Comparison of ENCODE assay signal across 33 cellular contexts in the genomic region with DNA sequence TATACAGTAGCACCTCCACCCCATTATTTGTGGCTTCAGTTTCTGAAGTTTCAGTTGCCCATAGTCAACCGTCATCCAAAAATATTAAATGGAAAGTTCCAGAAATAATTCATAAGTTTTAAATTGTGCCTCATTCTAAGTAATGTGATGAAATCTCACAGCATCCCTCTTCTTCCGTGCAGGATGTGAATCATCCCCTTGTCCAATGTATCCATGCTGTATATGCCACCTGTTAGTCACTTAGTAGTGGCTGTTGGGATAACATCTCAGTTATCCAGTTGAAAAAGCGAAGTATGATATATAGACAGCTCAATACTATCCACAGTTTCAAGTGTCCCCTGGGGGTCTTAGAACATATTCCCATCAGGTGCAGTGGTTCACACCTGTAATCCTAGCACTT.
"Had no signal": no experiment of that assay in that cellular context is flagged by ENCODE, and none has a peak within 500 bp of the region (broad histone marks: within the 10 kb centered on the region; RNA-seq: fewer than 3 reads in every experiment).

No MANE protein-coding gene starts in this region.

- ATAC-seq: effector memory CD8-positive, alpha-beta T cell; heart right ventricle; lower lobe of right lung; naive thymus-derived CD4-positive, alpha-beta T cell; sciatic nerve; stimulated activated naive B cell treated with anti-CD40 and anti-IgM and Interleukin-4, amounts not matched to agents 10 μg/mL and 1 μg/mL and 100 μg/mL, for 72 hours; T-cell had no signal

- H3K9ac ChIP-seq: neural progenitor cell had no signal

- H3K9me3 ChIP-seq: adrenal gland, ascending aorta, colonic mucosa, esophagus squamous epithelium, lower lobe of right lung, thoracic aorta, upper lobe of left lung had no signal

- H3K27ac Mint-ChIP-seq: activated naive CD8-positive, alpha-beta T cell; activated T-cell treated with anti-CD3 and anti-CD28 coated beads, Interleukin-2, amount 50 U/mL, for 24 hours; activated T-helper 2 cell treated with anti-CD3 and anti-CD28 coated beads, Interferon-gamma antibody, Interleukin-2, Interleukin-4, amounts not matched to agents 10 μg/mL and 5 μg/mL and 100 μg/mL, durations not matched to agents 14 hours and 24 hours and 36 hours; effector memory CD8-positive, alpha-beta T cell; naive thymus-derived CD4-positive, alpha-beta T cell; neural progenitor cell; stimulated activated naive B cell treated with anti-CD40 and anti-IgM and Interleukin-4, amounts not matched to agents 10 μg/mL and 1 μg/mL and 100 μg/mL, for 72 hours; T-cell; T-helper 2 cell treated with Interferon-gamma antibody and Interleukin-4, amounts not matched to agents 5 μg/mL and 100 μg/mL, for 36 hours had no signal

- H3K36me3 Mint-ChIP-seq: neural progenitor cell, T-cell had no signal

- H3K4me1 Mint-ChIP-seq: naive thymus-derived CD4-positive, alpha-beta T cell; neural progenitor cell; stimulated activated naive B cell treated with anti-CD40 and anti-IgM and Interleukin-4, amounts not matched to agents 10 μg/mL and 1 μg/mL and 100 μg/mL, for 72 hours; T-cell had no signal

- H3K4me3 Mint-ChIP-seq: activated naive CD8-positive, alpha-beta T cell; activated T-cell treated with anti-CD3 and anti-CD28 coated beads, Interleukin-2, amount 50 U/mL, for 24 hours; effector memory CD8-positive, alpha-beta T cell; naive thymus-derived CD4-positive, alpha-beta T cell; neural progenitor cell; stimulated activated naive B cell treated with anti-CD40 and anti-IgM and Interleukin-4, amounts not matched to agents 10 μg/mL and 1 μg/mL and 100 μg/mL, for 72 hours; T-cell; T-helper 2 cell treated with Interferon-gamma antibody and Interleukin-4, amounts not matched to agents 5 μg/mL and 100 μg/mL, for 36 hours had no signal

- H3K27ac ChIP-seq: adrenal gland, ascending aorta, brain microvascular endothelial cell, colonic mucosa, dorsolateral prefrontal cortex, esophagus squamous epithelium, heart right ventricle, lower lobe of right lung, neural progenitor cell, thoracic aorta, upper lobe of left lung, WERI-Rb-1 had no signal

- H3K27me3 ChIP-seq: adrenal gland, ascending aorta, brain microvascular endothelial cell, colonic mucosa, dorsolateral prefrontal cortex, esophagus squamous epithelium, heart right ventricle, neural progenitor cell, upper lobe of left lung had no signal

- H3K27me3 Mint-ChIP-seq: activated naive CD8-positive, alpha-beta T cell; activated T-cell treated with anti-CD3 and anti-CD28 coated beads, Interleukin-2, amount 50 U/mL, for 24 hours; effector memory CD8-positive, alpha-beta T cell; naive thymus-derived CD4-positive, alpha-beta T cell; stimulated activated naive B cell treated with anti-CD40 and anti-IgM and Interleukin-4, amounts not matched to agents 10 μg/mL and 1 μg/mL and 100 μg/mL, for 72 hours; T-cell had no signal

- H3K4me2 ChIP-seq: neural progenitor cell, smooth muscle cell had no signal

- H3K9me3 Mint-ChIP-seq: activated T-helper 2 cell treated with anti-CD3 and anti-CD28 coated beads, Interferon-gamma antibody, Interleukin-2, Interleukin-4, amounts not matched to agents 10 μg/mL and 5 μg/mL and 100 μg/mL, durations not matched to agents 14 hours and 24 hours and 36 hours; effector memory CD8-positive, alpha-beta T cell; stimulated activated naive B cell treated with anti-CD40 and anti-IgM and Interleukin-4, amounts not matched to agents 10 μg/mL and 1 μg/mL and 100 μg/mL, for 72 hours; T-helper 2 cell treated with Interferon-gamma antibody and Interleukin-4, amounts not matched to agents 5 μg/mL and 100 μg/mL, for 36 hours had no signal

- H3K4me3 ChIP-seq: adrenal gland, ascending aorta, colonic mucosa, dorsolateral prefrontal cortex, esophagus squamous epithelium, heart right ventricle, lower lobe of right lung, neural progenitor cell, smooth muscle cell, thoracic aorta, upper lobe of left lung had no signal

- H3K4me1 ChIP-seq: adrenal gland, ascending aorta, colonic mucosa, esophagus squamous epithelium, heart right ventricle, lower lobe of right lung, neural progenitor cell, upper lobe of left lung had no signal

- H3K36me3 ChIP-seq: adrenal gland, ascending aorta, brain microvascular endothelial cell, colonic mucosa, esophagus squamous epithelium, heart right ventricle, lower lobe of right lung, neural progenitor cell, thoracic aorta, upper lobe of left lung, WERI-Rb-1 had no signal

- DNase-seq: activated CD4-positive, alpha-beta T cell treated with anti-CD3 and anti-CD28 coated beads, Interleukin-2, amount 50 U/mL, for 1 hour; activated CD4-positive, CD25-positive, alpha-beta regulatory T cell treated with anti-CD3 and anti-CD28 coated beads, Interleukin-2, amount 50 U/mL, for 72 hours; activated CD8-positive, alpha-beta memory T cell treated with anti-CD3 and anti-CD28 coated beads for 24 hours; activated CD8-positive, alpha-beta memory T cell treated with anti-CD3 and anti-CD28 coated beads, Interleukin-2, amount 50 U/mL, for 4 hours; activated naive CD4-positive, alpha-beta T cell; activated T-cell treated with anti-CD3 and anti-CD28 coated beads, Interleukin-2, amount 50 U/mL, for 24 hours; adrenal gland; brain microvascular endothelial cell; colonic mucosa; dorsolateral prefrontal cortex; effector memory CD8-positive, alpha-beta T cell; esophagus squamous epithelium; heart right ventricle; kidney; lower lobe of right lung; mesendoderm; naive thymus-derived CD4-positive, alpha-beta T cell; posterior cingulate gyrus; stimulated activated CD4-positive, alpha-beta T cell treated with anti-CD3 and anti-CD28 coated beads, Interleukin-15, amount 100 ng/mL, for 24 hours; stimulated activated CD4-positive, alpha-beta T cell treated with anti-CD3 and anti-CD28 coated beads, Interleukin-2, amount 100 ng/mL, for 48 hours; stimulated activated CD8-positive, alpha-beta memory T cell treated with anti-CD3 and anti-CD28 coated beads, Interleukin-4, amount 100 ng/mL, for 48 hours; stimulated activated naive B cell treated with anti-CD40 and anti-IgM and Interleukin-4, amounts not matched to agents 10 μg/mL and 1 μg/mL and 100 μg/mL, for 72 hours; T-cell; upper lobe of left lung; WERI-Rb-1 had no signal

- H2AFZ ChIP-seq: neural progenitor cell had no signal
